In genomic region chr16:67207116-67207856, GRCh38 we compare ENCODE assay signal across 15 cellular contexts. TPM values are rescaled to one million over a fixed set of nuclear protein-coding genes. Genes with fewer than 3 reads are reported as not detected.
DNase-seq lines count a peak whose midpoint lies in the region; ATAC-seq, FAIRE-seq and TF ChIP-seq lines count a peak whose summit lies in the region.
"Had no signal": no experiment of that assay in that cellular context is flagged by ENCODE, and none has a peak within 500 bp of the region (broad histone marks: within the 10 kb centered on the region; RNA-seq: fewer than 3 reads in every experiment).

No MANE protein-coding gene starts in this region.

- H3K27ac Mint-ChIP-seq in nephron progenitor cell (peak overlapping the region; percentile 68), glutamatergic neuron (ENCODE audit: unreplicated experiment) (no peak overlapping the region)
- H3K27ac Mint-ChIP-seq: progenitor cell of endocrine pancreas had no signal

- H3K27me3 ChIP-seq in DND-41 (ENCODE audit: insufficient read depth, low read length, poor library complexity), result no peaks in the 10 kb centered on the region
- no peaks in the 10 kb centered on the region for H3K27me3 ChIP-seq in HUES6 (ENCODE audit: control insufficient read depth, insufficient read depth, low read length)
- no peaks in the 10 kb centered on the region for H3K27me3 ChIP-seq in K562 (ENCODE audit: control insufficient read depth in 2 of 2, insufficient read depth in 2 of 2, low read length in 2 of 2)
- no peaks in the 10 kb centered on the region for H3K27me3 ChIP-seq in spleen (replicated peaks in 1 of 7)
- H3K27me3 ChIP-seq: brain microvascular endothelial cell had no signal

- H3K9me3 ChIP-seq in DND-41 (ENCODE audit: insufficient read depth, low read length, severe bottlenecking) (no peaks in the 10 kb centered on the region), HUES6 (ENCODE audit: control insufficient read depth, insufficient read depth, low read depth, low read length) (no peaks in the 10 kb centered on the region), K562 (replicated peaks; ENCODE audit: control insufficient read depth, insufficient read depth, low read depth, low read length) (no peaks in the 10 kb centered on the region), spleen (no peaks in the 10 kb centered on the region)
- H3K9me3 ChIP-seq: thoracic aorta had no signal

- peaks cover 10% of the 10 kb centered on the region for H4K20me1 ChIP-seq in DND-41 (ENCODE audit: insufficient read depth, low read length)
- H4K20me1 ChIP-seq in K562 (replicated peaks; ENCODE audit: control insufficient read depth, insufficient read depth, low read length), result no peaks in the 10 kb centered on the region; the same call in 1 of the 2 replicates

- peak; percentile 8; the same call in 1 of the 3 replicates for ATAC-seq in DND-41 (ENCODE audit: insufficient read depth, low read depth)
- ATAC-seq in K562, result peak; percentile 44
- no peak for ATAC-seq in omental fat pad (ENCODE audit: low FRiP score)

- no peak for TF ChIP-seq POLR2A in K562 (conservative IDR thresholded peaks at IDR 0.05)
- no peak for TF ChIP-seq POLR2A in spleen (IDR thresholded peaks at IDR 0.05)

- H3K9ac ChIP-seq in DND-41 (ENCODE audit: low read depth, low read length), result no peak overlapping the region
- peak overlapping the region; percentile 37 for H3K9ac ChIP-seq in HUES6 (ENCODE audit: low read length)
- peak overlapping the region in 1 of 2 experiments; percentile 80; a peak in 3 of 4 replicates for H3K9ac ChIP-seq in K562 (ENCODE audit: insufficient read depth in 1 of 2, low read depth in 2 of 2, low read length in 2 of 2)

- H2AFZ ChIP-seq in DND-41 (ENCODE audit: low read depth, low read length), result no peak overlapping the region
- H2AFZ ChIP-seq in K562 (ENCODE audit: low read depth, low read length), result no peak overlapping the region

- H3K27ac ChIP-seq in DND-41 (ENCODE audit: low read length) (no peak overlapping the region), HUES6 (ENCODE audit: low read depth, low read length) (no peak overlapping the region), K562 (ENCODE audit: extremely low read depth, low read depth, low read length) (no peak overlapping the region), spleen (no peak overlapping the region)
- H3K27ac ChIP-seq: brain microvascular endothelial cell, thoracic aorta had no signal

- TF ChIP-seq CTCF in DND-41 (IDR thresholded peaks at IDR 0.05; ENCODE audit: borderline replicate concordance, extremely low read depth, low read length, poor library complexity, severe bottlenecking) (no peak), K562 (IDR thresholded peaks at IDR 0.05 in 2 of 3, conservative IDR thresholded peaks at IDR 0.05 in 1 of 3; ENCODE audit: insufficient read depth in 2 of 3, low read depth in 1 of 3, low read length in 3 of 3) (no peak), nephron progenitor cell (IDR thresholded peaks at IDR 0.05) (no peak), glutamatergic neuron (IDR thresholded peaks at IDR 0.05; ENCODE audit: partially characterized antibody, unreplicated experiment) (no peak), omental fat pad (IDR thresholded peaks at IDR 0.05) (no peak), spleen (IDR thresholded peaks at IDR 0.05 in 8 of 11, conservative IDR thresholded peaks at IDR 0.05 in 3 of 11) (no peak)

- H3K36me3 ChIP-seq in DND-41 (ENCODE audit: insufficient read depth, low read length) (peaks cover 27% of the 10 kb centered on the region), HUES6 (ENCODE audit: control insufficient read depth, insufficient read depth, low read length) (peaks cover 18% of the 10 kb centered on the region), K562 (ENCODE audit: control insufficient read depth, insufficient read depth, low read length) (peaks cover 27% of the 10 kb centered on the region; the same call in 2 of the 3 replicates), spleen (peaks cover 0 to 59% (median 19%) of the 10 kb centered on the region in 6 donors)

- H3K9me3 Mint-ChIP-seq in nephron progenitor cell (no peaks in the 10 kb centered on the region), glutamatergic neuron (ENCODE audit: unreplicated experiment) (peaks cover 2% of the 10 kb centered on the region)
- H3K9me3 Mint-ChIP-seq: CD4-positive, CD25-positive, alpha-beta regulatory T cell had no signal

- no peaks in the 10 kb centered on the region for H3K4me1 ChIP-seq in DND-41 (ENCODE audit: insufficient read depth, low read length)
- H3K4me1 ChIP-seq in HUES6 (ENCODE audit: control insufficient read depth, insufficient read depth, low read length), result peaks cover 13% of the 10 kb centered on the region
- peaks cover 10 to 52% of the 10 kb centered on the region in 2 experiments; a peak in 4 of 5 replicates for H3K4me1 ChIP-seq in K562 (replicated peaks in 1 of 2; ENCODE audit: control insufficient read depth in 2 of 2, insufficient read depth in 2 of 2, low read length in 2 of 2)
- H3K4me1 ChIP-seq in spleen, result peaks cover 0 to 11% (median 0%) of the 10 kb centered on the region in 6 donors

- POLR2A ChIA-PET in K562 (lab: Yijun Ruan, JAX), result interaction anchor here (0.6 to 3.8 kb wide), 8 partner anchors 10 to 269 kb away, joined by 3 to 21 read pairs (median 5); partner anchors contain the start of genes E2F4 and TMEM208

- no peak overlapping the region for H3K4me3 Mint-ChIP-seq in nephron progenitor cell
- no peak overlapping the region for H3K4me3 Mint-ChIP-seq in glutamatergic neuron (ENCODE audit: unreplicated experiment)
- H3K4me3 Mint-ChIP-seq: CD4-positive, CD25-positive, alpha-beta regulatory T cell had no signal

- no peak for TF ChIP-seq EP300 in K562 (IDR thresholded peaks at IDR 0.05; ENCODE audit: low read length)

- WGBS in K562 (ENCODE audit: insufficient coverage, low coverage, missing lambda C conversion rate), result 55% methylated on average over 17 of the region's 18 CpGs
- WGBS in spleen, 5 donors, result 84 to 89% (median 86%) methylated on average over 10 to 18 of the region's 18 CpGs

- H3K4me2 ChIP-seq in DND-41 (ENCODE audit: insufficient read depth, low read length) (no peak overlapping the region), K562 (ENCODE audit: insufficient read depth, low read length) (no peak overlapping the region)

- intact Hi-C loops in K562 (cut with micrococcal nuclease), result no loop called here
- intact Hi-C loops in spleen (cut with DNase I; ENCODE audit: low total_unique reads), result no loop called here

- H3K36me3 Mint-ChIP-seq in nephron progenitor cell (ENCODE audit: low read depth) (no peaks in the 10 kb centered on the region), glutamatergic neuron (ENCODE audit: unreplicated experiment) (no peaks in the 10 kb centered on the region)

- DNase-seq in DND-41 (no peak), K562 (ENCODE audit: extremely low read depth in 1 of 4, low spot score in 3 of 4) (peak in 1 of 4 experiments; percentile 37), nephron progenitor cell (no peak), glutamatergic neuron (no peak), omental fat pad (ENCODE audit: low spot score) (no peak), GOT3 (lab: John Stamatoyannopoulos, UW) (no peak), spleen (no peak)
- DNase-seq: activated CD8-positive, alpha-beta memory T cell treated with anti-CD3 and anti-CD28 coated beads for 24 hours; CD4-positive, CD25-positive, alpha-beta regulatory T cell; NCI-H2171 had no signal

- CTCF ChIA-PET in K562 (lab: Yijun Ruan, JAX; ENCODE audit: low intra/inter-chr PET ratio), result no interaction called here

- H3K79me2 ChIP-seq in DND-41 (ENCODE audit: insufficient read depth, low read length), result no peaks in the 10 kb centered on the region
- no peaks in the 10 kb centered on the region for H3K79me2 ChIP-seq in K562 (ENCODE audit: control insufficient read depth, insufficient read depth, low read length)

- H3K9me1 ChIP-seq in K562 (ENCODE audit: control insufficient read depth, insufficient read depth, low read length), result peaks cover 3% of the 10 kb centered on the region

- FAIRE-seq in K562 (lab: Jason Lieb, UNC), result peak; percentile 55

- H3K4me1 Mint-ChIP-seq in nephron progenitor cell (no peaks in the 10 kb centered on the region), glutamatergic neuron (ENCODE audit: low read depth, unreplicated experiment) (no peaks in the 10 kb centered on the region)

- no peak overlapping the region for H3K4me3 ChIP-seq in DND-41 (ENCODE audit: low read depth in 1 of 2, low read length in 2 of 2)
- H3K4me3 ChIP-seq in HUES6 (ENCODE audit: low read depth, low read length), result no peak overlapping the region
- no peak overlapping the region for H3K4me3 ChIP-seq in K562
- H3K4me3 ChIP-seq in spleen, result no peak overlapping the region
- H3K4me3 ChIP-seq: thoracic aorta had no signal

- no peak for TF ChIP-seq RAD21 in K562 (CRISPR knock-in tag; conservative IDR thresholded peaks at IDR 0.05 in 1 of 2, IDR thresholded peaks at IDR 0.05 in 1 of 2)

- no TSS peak for BruUV-seq in K562 (replicated peaks; lab: Mats Ljungman, UMichigan)

- H3K27me3 Mint-ChIP-seq in nephron progenitor cell (ENCODE audit: low read depth, poor library complexity) (peaks cover 4% of the 10 kb centered on the region), glutamatergic neuron (ENCODE audit: unreplicated experiment) (peaks cover 6% of the 10 kb centered on the region)
- H3K27me3 Mint-ChIP-seq: CD4-positive, CD25-positive, alpha-beta regulatory T cell had no signal

- in situ Hi-C loops in K562 (cut with MboI), result no loop called here

RNA-seq across cellular contexts. Expression of gene ELMO3, which starts 8.4 kb away (rescaled TPM):
- total RNA-seq in K562 (2011; cell fraction: chromatin; rRNA removed; ENCODE audit: low replicate concordance), result 12.1 and 42.9 TPM in 2 replicates
- 32.0 and 40.1 TPM in 2 replicates for total RNA-seq in K562 (2011; cell fraction: nucleolus; rRNA removed)
- 12.4 and 17.4 TPM in 2 replicates for total RNA-seq in K562 (2011; cell fraction: nucleoplasm; rRNA removed)
- total RNA-seq in K562 (2014; rRNA removed) (1.9 and 3.1 TPM in 2 replicates), K562 (2014; rRNA removed; fragmentation: Illumina TruSeq; extraction: Trizol) (0.48 and 0.58 TPM in 2 replicates), K562 (2015; rRNA removed; fragmentation: Illumina TruSeq; extraction: Trizol) (1.5 and 1.7 TPM in 2 replicates), K562 (2021) (3.9 and 4.6 TPM in 2 replicates), glutamatergic neuron (ENCODE audit: unreplicated experiment) (2.1 TPM), omental fat pad (1 to 10 TPM; 1.9 to 4.2 (median 3.1) TPM), spleen (1 to 10 TPM; 2.8 to 4.7 (median 4.0) TPM)
- polyA plus RNA-seq in K562 (2011; rRNA removed) (2.5 and 4.0 TPM in 2 replicates), K562 (2014; fragmentation: Illumina TruSeq; extraction: Trizol) (0.82 and 1.3 TPM in 2 replicates), K562 (2014; fragmentation: Nextera tagmentation; extraction: Ambion mirVana) (under 1 TPM; 0.04 to 0.06 TPM), K562 (2014; rRNA removed) (5.1 and 5.2 TPM in 2 replicates), spleen (1 to 10 TPM; 4.2 to 8.7 (median 7.0) TPM)
- 2.2 and 3.1 TPM in 2 replicates for polyA plus RNA-seq in K562 (2011; cell fraction: cytosol; rRNA removed)
- polyA plus RNA-seq in K562 (2011; cell fraction: nucleus; rRNA removed), result 35.2 and 59.8 TPM in 2 replicates
- 3.7 and 5.7 TPM in 2 replicates for polyA plus RNA-seq in K562 (2012)
- polyA minus RNA-seq in K562 (2011; rRNA and poly(A)+ RNA removed), result 0.51 and 0.53 TPM in 2 replicates
- polyA minus RNA-seq in K562 (2011; cell fraction: cytosol; rRNA and poly(A)+ RNA removed), result 0.57 and 1.3 TPM in 2 replicates
- 5.8 and 7.3 TPM in 2 replicates for polyA minus RNA-seq in K562 (2011; cell fraction: nucleus; rRNA and poly(A)+ RNA removed)

RNA-seq across cellular contexts. Expression of gene E2F4, which starts 15.3 kb away (rescaled TPM):
- total RNA-seq in K562 (2011; cell fraction: chromatin; rRNA removed; ENCODE audit: low replicate concordance), result 211 and 651 TPM in 2 replicates
- 388 and 435 TPM in 2 replicates for total RNA-seq in K562 (2011; cell fraction: nucleolus; rRNA removed)
- total RNA-seq in K562 (2011; cell fraction: nucleoplasm; rRNA removed), result 240 and 280 TPM in 2 replicates
- total RNA-seq in K562 (2014; rRNA removed) (109 and 145 TPM in 2 replicates), K562 (2014; rRNA removed; fragmentation: Illumina TruSeq; extraction: Trizol) (52.8 and 64.0 TPM in 2 replicates), K562 (2015; rRNA removed; fragmentation: Illumina TruSeq; extraction: Trizol) (105 and 106 TPM in 2 replicates), K562 (2021) (114 and 115 TPM in 2 replicates), glutamatergic neuron (ENCODE audit: unreplicated experiment) (64.3 TPM), omental fat pad (100 to 1,000 TPM in 2 of 4 donors, 10 to 100 TPM in 2; 84.9 to 156 (median 107) TPM), spleen (100 to 1,000 TPM in 3 of 7 donors, 10 to 100 TPM in 4; 68.0 to 134 (median 80.1) TPM)
- polyA plus RNA-seq in K562 (2011; rRNA removed) (83.4 and 101 TPM in 2 replicates), K562 (2014; fragmentation: Illumina TruSeq; extraction: Trizol) (127 and 129 TPM in 2 replicates), K562 (2014; fragmentation: Nextera tagmentation; extraction: Ambion mirVana) (10 to 100 TPM in 1 of 2 experiments, 1 to 10 TPM in 1; 9.7 to 18.9 TPM), K562 (2014; rRNA removed) (139 and 150 TPM in 2 replicates), spleen (10 to 100 TPM; 40.8 to 68.3 (median 47.8) TPM)
- 110 and 215 TPM in 2 replicates for polyA plus RNA-seq in K562 (2011; cell fraction: cytosol; rRNA removed)
- polyA plus RNA-seq in K562 (2011; cell fraction: nucleus; rRNA removed), result 277 and 411 TPM in 2 replicates
- polyA plus RNA-seq in K562 (2012), result 96.3 and 105 TPM in 2 replicates
- polyA minus RNA-seq in K562 (2011; rRNA and poly(A)+ RNA removed), result 61.7 and 80.1 TPM in 2 replicates
- 51.9 and 58.9 TPM in 2 replicates for polyA minus RNA-seq in K562 (2011; cell fraction: cytosol; rRNA and poly(A)+ RNA removed)
- 108 and 112 TPM in 2 replicates for polyA minus RNA-seq in K562 (2011; cell fraction: nucleus; rRNA and poly(A)+ RNA removed)

RNA-seq across cellular contexts. Expression of gene EXOC3L1, which starts 17.4 kb away (rescaled TPM):
- not detected in 2 replicates for total RNA-seq in K562 (2011; cell fraction: chromatin; rRNA removed; ENCODE audit: low replicate concordance)
- not detected in 2 replicates for total RNA-seq in K562 (2011; cell fraction: nucleolus; rRNA removed)
- total RNA-seq in K562 (2011; cell fraction: nucleoplasm; rRNA removed), result not detected in 2 replicates
- total RNA-seq in K562 (2014; rRNA removed), result 0.12 TPM in 1 of 2 replicates, not detected in the other
- not detected in 2 replicates for total RNA-seq in K562 (2014; rRNA removed; fragmentation: Illumina TruSeq; extraction: Trizol)
- not detected in 2 replicates for total RNA-seq in K562 (2015; rRNA removed; fragmentation: Illumina TruSeq; extraction: Trizol)
- total RNA-seq in K562 (2021), result not detected in 2 replicates
- polyA plus RNA-seq in K562 (2011; rRNA removed), result 0.08 TPM in 1 of 2 replicates, not detected in the other
- polyA plus RNA-seq in K562 (2011; cell fraction: cytosol; rRNA removed), result 0.04 and 0.12 TPM in 2 replicates
- polyA plus RNA-seq in K562 (2011; cell fraction: nucleus; rRNA removed), result 0.11 TPM in 1 of 2 replicates, not detected in the other
- polyA plus RNA-seq in K562 (2012), result 0.10 and 0.11 TPM in 2 replicates
- polyA plus RNA-seq in K562 (2014; fragmentation: Illumina TruSeq; extraction: Trizol), result not detected in 2 replicates
- not detected for polyA plus RNA-seq in K562 (2014; fragmentation: Nextera tagmentation; extraction: Ambion mirVana)
- polyA plus RNA-seq in K562 (2014; rRNA removed), result not detected in 2 replicates
- polyA minus RNA-seq in K562 (2011; rRNA and poly(A)+ RNA removed), result not detected in 2 replicates
- not detected in 2 replicates for polyA minus RNA-seq in K562 (2011; cell fraction: cytosol; rRNA and poly(A)+ RNA removed)
- not detected in 2 replicates for polyA minus RNA-seq in K562 (2011; cell fraction: nucleus; rRNA and poly(A)+ RNA removed)
- 3.6 TPM for total RNA-seq in glutamatergic neuron (ENCODE audit: unreplicated experiment)
- total RNA-seq in omental fat pad, result 10 to 100 TPM in 1 of 4 donors, 1 to 10 TPM in 3; 2.3 to 28.8 (median 3.4) TPM
- total RNA-seq in spleen, result 10 to 100 TPM; 29.2 to 81.7 (median 48.3) TPM
- 100 to 1,000 TPM in 1 of 3 donors, 10 to 100 TPM in 2; 28.5 to 113 (median 54.2) TPM for polyA plus RNA-seq in spleen
- total RNA-seq: fibroblast of villous mesenchyme, progenitor cell of endocrine pancreas had no signal

RNA-seq across cellular contexts. Expression of gene TMEM208, which starts 19.6 kb away (rescaled TPM):
- 63.5 and 134 TPM in 2 replicates for total RNA-seq in K562 (2011; cell fraction: chromatin; rRNA removed; ENCODE audit: low replicate concordance)
- total RNA-seq in K562 (2011; cell fraction: nucleolus; rRNA removed), result 154 and 182 TPM in 2 replicates
- 105 and 122 TPM in 2 replicates for total RNA-seq in K562 (2011; cell fraction: nucleoplasm; rRNA removed)
- total RNA-seq in K562 (2014; rRNA removed), result 43.6 and 46.8 TPM in 2 replicates
- 25.2 and 31.8 TPM in 2 replicates for total RNA-seq in K562 (2014; rRNA removed; fragmentation: Illumina TruSeq; extraction: Trizol)
- 33.3 and 37.4 TPM in 2 replicates for total RNA-seq in K562 (2015; rRNA removed; fragmentation: Illumina TruSeq; extraction: Trizol)
- total RNA-seq in K562 (2021), result 46.5 and 54.3 TPM in 2 replicates
- 55.8 and 67.8 TPM in 2 replicates for polyA plus RNA-seq in K562 (2011; rRNA removed)
- 113 and 129 TPM in 2 replicates for polyA plus RNA-seq in K562 (2011; cell fraction: cytosol; rRNA removed)
- 65.0 and 95.7 TPM in 2 replicates for polyA plus RNA-seq in K562 (2011; cell fraction: nucleus; rRNA removed)
- polyA plus RNA-seq in K562 (2012), result 48.4 and 51.3 TPM in 2 replicates
- polyA plus RNA-seq in K562 (2014; fragmentation: Illumina TruSeq; extraction: Trizol), result 54.1 and 61.7 TPM in 2 replicates
- polyA plus RNA-seq in K562 (2014; fragmentation: Nextera tagmentation; extraction: Ambion mirVana), result 100 to 1,000 TPM; 233 to 239 TPM
- polyA plus RNA-seq in K562 (2014; rRNA removed), result 64.4 and 72.6 TPM in 2 replicates
- polyA minus RNA-seq in K562 (2011; rRNA and poly(A)+ RNA removed), result 48.1 and 54.8 TPM in 2 replicates
- polyA minus RNA-seq in K562 (2011; cell fraction: cytosol; rRNA and poly(A)+ RNA removed), result 21.3 and 27.6 TPM in 2 replicates
- polyA minus RNA-seq in K562 (2011; cell fraction: nucleus; rRNA and poly(A)+ RNA removed), result 32.0 and 42.5 TPM in 2 replicates
- 42.6 TPM for total RNA-seq in glutamatergic neuron (ENCODE audit: unreplicated experiment)
- total RNA-seq in omental fat pad, result 10 to 100 TPM; 33.0 to 45.4 (median 40.8) TPM
- total RNA-seq in spleen, result 10 to 100 TPM; 28.1 to 39.0 (median 29.3) TPM
- 10 to 100 TPM; 54.5 to 68.7 (median 65.9) TPM for polyA plus RNA-seq in spleen

RNA-seq across cellular contexts. Expression of gene MATCAP1, which starts 23.5 kb away (rescaled TPM):
- 49.6 and 111 TPM in 2 replicates for total RNA-seq in K562 (2011; cell fraction: chromatin; rRNA removed; ENCODE audit: low replicate concordance)
- total RNA-seq in K562 (2011; cell fraction: nucleolus; rRNA removed), result 67.4 and 83.6 TPM in 2 replicates
- 53.7 and 59.5 TPM in 2 replicates for total RNA-seq in K562 (2011; cell fraction: nucleoplasm; rRNA removed)
- total RNA-seq in K562 (2014; rRNA removed), result 10.3 and 13.2 TPM in 2 replicates
- total RNA-seq in K562 (2014; rRNA removed; fragmentation: Illumina TruSeq; extraction: Trizol), result 5.6 and 6.0 TPM in 2 replicates
- total RNA-seq in K562 (2015; rRNA removed; fragmentation: Illumina TruSeq; extraction: Trizol), result 9.2 and 9.9 TPM in 2 replicates
- total RNA-seq in K562 (2021), result 16.6 and 16.9 TPM in 2 replicates
- polyA plus RNA-seq in K562 (2011; rRNA removed), result 13.4 and 17.8 TPM in 2 replicates
- polyA plus RNA-seq in K562 (2011; cell fraction: cytosol; rRNA removed), result 19.3 and 25.9 TPM in 2 replicates
- 127 and 197 TPM in 2 replicates for polyA plus RNA-seq in K562 (2011; cell fraction: nucleus; rRNA removed)
- polyA plus RNA-seq in K562 (2012), result 18.3 and 21.0 TPM in 2 replicates
- 10.6 and 12.0 TPM in 2 replicates for polyA plus RNA-seq in K562 (2014; fragmentation: Illumina TruSeq; extraction: Trizol)
- 1 to 10 TPM; 3.4 to 3.8 TPM for polyA plus RNA-seq in K562 (2014; fragmentation: Nextera tagmentation; extraction: Ambion mirVana)
- polyA plus RNA-seq in K562 (2014; rRNA removed), result 20.5 and 27.5 TPM in 2 replicates
- 5.0 and 6.0 TPM in 2 replicates for polyA minus RNA-seq in K562 (2011; rRNA and poly(A)+ RNA removed)
- polyA minus RNA-seq in K562 (2011; cell fraction: cytosol; rRNA and poly(A)+ RNA removed), result 5.5 and 9.5 TPM in 2 replicates
- polyA minus RNA-seq in K562 (2011; cell fraction: nucleus; rRNA and poly(A)+ RNA removed), result 28.1 and 37.3 TPM in 2 replicates
- total RNA-seq in glutamatergic neuron (ENCODE audit: unreplicated experiment), result 197 TPM
- total RNA-seq in omental fat pad, result 10 to 100 TPM; 12.6 to 53.4 (median 17.2) TPM
- 10 to 100 TPM; 11.9 to 59.4 (median 21.0) TPM for total RNA-seq in spleen
- 10 to 100 TPM in 2 of 3 donors, 1 to 10 TPM in 1; 8.9 to 37.1 (median 16.3) TPM for polyA plus RNA-seq in spleen
